Comparison of ENCODE assay signal across 34 cellular contexts in the genomic region with DNA sequence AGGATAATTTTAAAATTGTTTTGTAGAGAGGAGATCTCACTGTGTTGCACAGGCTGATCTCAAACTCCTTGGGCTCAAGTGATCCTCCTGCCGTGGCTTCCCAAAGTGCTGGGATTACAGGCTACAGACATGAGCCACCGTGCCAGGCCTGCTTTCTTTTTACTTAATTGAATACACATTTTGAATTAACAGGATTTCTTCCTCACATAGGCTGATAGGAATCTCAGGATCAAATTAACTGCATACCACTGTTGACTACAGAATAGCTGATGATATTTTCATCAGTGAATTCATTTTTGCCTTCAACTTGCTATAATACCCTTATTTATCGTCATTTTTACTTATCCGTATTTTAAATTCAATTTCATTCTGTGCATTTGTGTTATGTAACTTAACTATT.
"Had no signal": no experiment of that assay in that cellular context is flagged by ENCODE, and none has a peak within 500 bp of the region (broad histone marks: within the 10 kb centered on the region; RNA-seq: fewer than 3 reads in every experiment).

No MANE protein-coding gene starts in this region.

- H3K4me2 ChIP-seq: KMS-11 had no signal

- H3K9me3 Mint-ChIP-seq: activated CD4-positive, alpha-beta T cell treated with anti-CD3 and anti-CD28 coated beads, Interleukin-2, amount 10 ng/mL, durations not matched to agents 24 days and 14 days; activated naive CD4-positive, alpha-beta T cell treated with anti-CD3 and anti-CD28 coated beads, Interleukin-2, amount 50 U/mL, for 24 hours; activated naive CD8-positive, alpha-beta T cell treated with anti-CD3 and anti-CD28 coated beads, Interleukin-2, amount 10 ng/mL, durations not matched to agents 7 days and 5 days had no signal

- H3K27ac Mint-ChIP-seq: activated CD4-positive, alpha-beta T cell treated with anti-CD3 and anti-CD28 coated beads, Interleukin-2, amount 10 ng/mL, durations not matched to agents 24 days and 14 days; activated CD8-positive, alpha-beta T cell treated with anti-CD3 and anti-CD28 coated beads for 36 hours; activated naive CD4-positive, alpha-beta T cell treated with anti-CD3 and anti-CD28 coated beads, Interleukin-2, amount 50 U/mL, for 24 hours; activated naive CD8-positive, alpha-beta T cell treated with anti-CD3 and anti-CD28 coated beads, Interleukin-2, amount 10 ng/mL, durations not matched to agents 7 days and 5 days; activated T-cell treated with anti-CD3 and anti-CD28 coated beads, Interleukin-2, amount 50 U/mL, for 72 hours; activated T-helper 17 cell treated with anti-CD3 and anti-CD28 coated beads, Interleukin-2, amount 50 U/mL, for 72 hours had no signal

- DNase-seq: activated CD4-positive, alpha-beta T cell treated with anti-CD3 and anti-CD28 coated beads, Interleukin-2, amount 10 ng/mL, durations not matched to agents 24 days and 14 days; activated CD4-positive, alpha-beta T cell treated with anti-CD3 and anti-CD28 coated beads, Interleukin-2, amount 50 U/mL, for 4 hours; activated CD8-positive, alpha-beta T cell treated with anti-CD3 and anti-CD28 coated beads for 36 hours; activated gamma-delta T cell; activated naive CD4-positive, alpha-beta T cell treated with Interleukin-2 at 50 U/mL for 16 hours; activated naive CD8-positive, alpha-beta T cell treated with anti-CD3 and anti-CD28 coated beads, Interleukin-2, amount 10 ng/mL, durations not matched to agents 7 days and 5 days; activated T-cell treated with anti-CD3 and anti-CD28 coated beads, Interleukin-2, amount 50 U/mL, for 1 hour; activated T-cell treated with anti-CD3 and anti-CD28 coated beads, Interleukin-2, amount 50 U/mL, for 72 hours; amygdala; NCI-H1092 treated with DMSO at 0.1 percent for 48 hours; NCI-H1417; NCI-H187 treated with DMSO at 0.1 percent for 48 hours; NCI-H2081; NCI-H2171 treated with DMSO at 0.1 percent for 48 hours; NCI-H2227 treated with DMSO at 0.1 percent for 48 hours; NCI-H446; NCI-H510A treated with DMSO at 0.1 percent for 48 hours; NCI-H526 treated with DMSO at 0.1 percent for 48 hours; NCI-H774; NK-92 treated with Interleukin-12 subunit alpha and Interleukin-12 subunit beta, amount 100 ng/mL, for 24 hours; OCI-M1; Right ventricle myocardium superior; SW 1271; T-helper 1 cell; T-helper 2 cell; T-helper 9 cell had no signal

- H3K36me3 ChIP-seq: ascending aorta, cardiac muscle cell had no signal

- H3K4me1 ChIP-seq: ascending aorta had no signal

- H3K9ac ChIP-seq: KMS-11 had no signal

- H3K27me3 Mint-ChIP-seq: activated CD4-positive, alpha-beta T cell treated with anti-CD3 and anti-CD28 coated beads, Interleukin-2, amount 10 ng/mL, durations not matched to agents 24 days and 14 days; activated CD8-positive, alpha-beta T cell treated with anti-CD3 and anti-CD28 coated beads for 36 hours; activated naive CD4-positive, alpha-beta T cell treated with anti-CD3 and anti-CD28 coated beads, Interleukin-2, amount 50 U/mL, for 24 hours; activated naive CD8-positive, alpha-beta T cell treated with anti-CD3 and anti-CD28 coated beads, Interleukin-2, amount 10 ng/mL, durations not matched to agents 7 days and 5 days; activated T-helper 17 cell treated with anti-CD3 and anti-CD28 coated beads, Interleukin-2, amount 50 U/mL, for 72 hours; central memory CD8-positive, alpha-beta T cell had no signal

- H3K4me3 Mint-ChIP-seq: activated CD4-positive, alpha-beta T cell treated with anti-CD3 and anti-CD28 coated beads, Interleukin-2, amount 10 ng/mL, durations not matched to agents 24 days and 14 days; activated CD8-positive, alpha-beta T cell treated with anti-CD3 and anti-CD28 coated beads for 36 hours; activated naive CD4-positive, alpha-beta T cell treated with anti-CD3 and anti-CD28 coated beads, Interleukin-2, amount 50 U/mL, for 24 hours; activated naive CD8-positive, alpha-beta T cell treated with anti-CD3 and anti-CD28 coated beads, Interleukin-2, amount 10 ng/mL, durations not matched to agents 7 days and 5 days; activated T-cell treated with anti-CD3 and anti-CD28 coated beads, Interleukin-2, amount 50 U/mL, for 72 hours; activated T-helper 17 cell treated with anti-CD3 and anti-CD28 coated beads, Interleukin-2, amount 50 U/mL, for 72 hours; central memory CD8-positive, alpha-beta T cell had no signal

- H3K36me3 Mint-ChIP-seq: activated naive CD4-positive, alpha-beta T cell treated with anti-CD3 and anti-CD28 coated beads, Interleukin-2, amount 50 U/mL, for 24 hours; activated naive CD8-positive, alpha-beta T cell treated with anti-CD3 and anti-CD28 coated beads, Interleukin-2, amount 10 ng/mL, durations not matched to agents 7 days and 5 days had no signal

- H3K4me1 Mint-ChIP-seq: activated CD4-positive, alpha-beta T cell treated with anti-CD3 and anti-CD28 coated beads, Interleukin-2, amount 10 ng/mL, durations not matched to agents 24 days and 14 days; activated naive CD4-positive, alpha-beta T cell treated with anti-CD3 and anti-CD28 coated beads, Interleukin-2, amount 50 U/mL, for 24 hours; activated naive CD8-positive, alpha-beta T cell treated with anti-CD3 and anti-CD28 coated beads, Interleukin-2, amount 10 ng/mL, durations not matched to agents 7 days and 5 days; activated T-helper 17 cell treated with anti-CD3 and anti-CD28 coated beads, Interleukin-2, amount 50 U/mL, for 72 hours; central memory CD8-positive, alpha-beta T cell had no signal

- H3K4me3 ChIP-seq: ascending aorta, cardiac muscle cell, SK-N-MC had no signal

- H3K27me3 ChIP-seq: ascending aorta, cardiac muscle cell had no signal

- H3K27ac ChIP-seq: ascending aorta, cardiac muscle cell, KMS-11, SK-N-MC, VCaP had no signal

- H3K9me3 ChIP-seq: ascending aorta had no signal
